ENCODE assay signal across 21 cellular contexts in genomic region chr5:158811350-158811749, GRCh38.
"Had no signal": no experiment of that assay in that cellular context is flagged by ENCODE, and none has a peak within 500 bp of the region (broad histone marks: within the 10 kb centered on the region; RNA-seq: fewer than 3 reads in every experiment).

No MANE protein-coding gene starts in this region.

- H3K4me3 ChIP-seq: dorsolateral prefrontal cortex, lung, psoas muscle, thoracic aorta had no signal

- H3K4me3 Mint-ChIP-seq: activated CD4-positive, alpha-beta memory T cell treated with anti-CD3 and anti-CD28 coated beads for 36 hours; activated T-cell treated with anti-CD3 and anti-CD28 coated beads, Interleukin-2, amount 50 U/mL, for 4 hours; brain; natural killer cell; T-helper 17 cell had no signal

- DNase-seq: activated CD4-positive, alpha-beta memory T cell treated with anti-CD3 and anti-CD28 coated beads for 36 hours; activated CD4-positive, CD25-positive, alpha-beta regulatory T cell treated with anti-CD3 and anti-CD28 coated beads, Interleukin-2, amount 50 U/mL, for 72 hours; activated effector memory CD4-positive, alpha-beta T cell treated with anti-CD3 and anti-CD28 coated beads, Interleukin-2, amount 50 U/mL, for 16 hours; activated T-cell treated with anti-CD3 and anti-CD28 coated beads, Interleukin-2, amount 50 U/mL, for 4 hours; amniotic stem cell; dorsolateral prefrontal cortex; immature natural killer cell; left colon; natural killer cell; occipital lobe; psoas muscle; stimulated activated CD4-positive, alpha-beta T cell treated with anti-CD3 and anti-CD28 coated beads, Interleukin-12 subunit alpha, Interleukin-12 subunit beta, amount 100 ng/mL, for 4 hours; stimulated activated CD4-positive, alpha-beta T cell treated with anti-CD3 and anti-CD28 coated beads, Interleukin-2, amount 100 ng/mL, for 48 hours; stimulated activated naive CD8-positive, alpha-beta T cell treated with anti-CD3 and anti-CD28 coated beads, Interleukin-15, amount 100 ng/mL, for 72 hours; T-helper 17 cell had no signal

- H3K36me3 Mint-ChIP-seq: activated CD4-positive, alpha-beta memory T cell treated with anti-CD3 and anti-CD28 coated beads for 36 hours; brain; immature natural killer cell; natural killer cell had no signal

- ATAC-seq: activated naive CD4-positive, alpha-beta T cell treated with anti-CD3 and anti-CD28 coated beads, Interleukin-2, amount 50 U/mL, for 72 hours; activated T-cell treated with anti-CD3 and anti-CD28 coated beads, Interleukin-2, amount 50 U/mL, for 4 hours; esophagus mucosa; left colon; natural killer cell; psoas muscle; sciatic nerve; stimulated activated naive CD8-positive, alpha-beta T cell treated with anti-CD3 and anti-CD28 coated beads, Interleukin-15, amount 100 ng/mL, for 72 hours; T-helper 17 cell had no signal

- H3K36me3 ChIP-seq: thoracic aorta had no signal

- H3K9me3 ChIP-seq: psoas muscle, thoracic aorta had no signal

- H3K27ac Mint-ChIP-seq: activated CD4-positive, alpha-beta memory T cell treated with anti-CD3 and anti-CD28 coated beads for 36 hours; immature natural killer cell; natural killer cell; T-helper 17 cell had no signal

- H3K27ac ChIP-seq: dorsolateral prefrontal cortex, psoas muscle, thoracic aorta had no signal

- H3K27me3 Mint-ChIP-seq: stimulated activated naive CD8-positive, alpha-beta T cell treated with anti-CD3 and anti-CD28 coated beads, Interleukin-15, amount 100 ng/mL, for 72 hours had no signal

- H3K9me3 Mint-ChIP-seq: activated CD4-positive, alpha-beta memory T cell treated with anti-CD3 and anti-CD28 coated beads for 36 hours; brain; natural killer cell had no signal

- H3K4me1 ChIP-seq: psoas muscle had no signal
